22 cellular contexts compared by ENCODE assay signal in the genomic region with DNA sequence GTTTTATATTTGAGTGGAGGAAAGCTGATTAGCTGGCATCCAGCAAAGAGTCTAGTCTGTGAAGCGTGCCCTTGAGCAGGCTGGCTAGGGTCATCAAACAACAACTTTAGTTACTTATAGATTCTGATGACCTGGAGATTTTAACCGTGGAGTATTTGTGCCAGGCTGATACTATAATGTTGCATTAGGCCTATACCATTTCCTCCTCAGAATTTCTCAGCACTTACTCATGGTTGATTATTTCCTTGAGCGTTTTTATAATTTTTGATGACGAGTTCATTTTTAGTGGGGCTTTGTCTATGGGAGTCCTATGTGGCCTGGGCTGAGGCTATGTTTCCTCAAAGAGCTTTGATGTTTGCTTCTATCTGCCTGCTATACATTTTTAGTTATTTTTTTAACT. TPM values are rescaled to one million over a fixed set of nuclear protein-coding genes. Genes with fewer than 3 reads are reported as not detected.
DNase-seq lines count a peak whose midpoint lies in the region; ATAC-seq and TF ChIP-seq lines count a peak whose summit lies in the region.
"Had no signal": no experiment of that assay in that cellular context is flagged by ENCODE, and none has a peak within 500 bp of the region (broad histone marks: within the 10 kb centered on the region; RNA-seq: fewer than 3 reads in every experiment).

No MANE protein-coding gene starts in this region.

- 58% methylated on average over 4 of the region's 4 CpGs for WGBS in thymus

- H3K4me2 ChIP-seq in PC-9: peak overlapping the region; percentile 57
- H3K4me2 ChIP-seq: GM23338, smooth muscle cell had no signal

- no peak for ATAC-seq in HG03196 (IDR thresholded peaks at IDR 0.05; ENCODE audit: unreplicated experiment)
- ATAC-seq: GM12878, GM23338, left lung, upper lobe of right lung had no signal

- CTCF ChIA-PET in PC-9 (lab: Charles Lee): interaction anchor here (0.6 kb wide), 1 partner anchor 46 kb away, joined by 3 read pairs; no protein-coding TSS in a partner anchor

- H3K27me3 Mint-ChIP-seq in activated naive CD4-positive, alpha-beta T cell treated with anti-CD3 and anti-CD28 coated beads, Interleukin-2, amount 50 U/mL, for 24 hours: no peaks in the 10 kb centered on the region

- peaks cover 6% of the 10 kb centered on the region for H3K36me3 Mint-ChIP-seq in activated naive CD4-positive, alpha-beta T cell treated with anti-CD3 and anti-CD28 coated beads, Interleukin-2, amount 50 U/mL, for 24 hours

- H3K4me1 ChIP-seq in PC-9 (replicated peaks; ENCODE audit: insufficient read depth) (peaks cover 78% of the 10 kb centered on the region), thymus (ENCODE audit: control insufficient read depth, insufficient read depth, low read length) (peaks cover 45% of the 10 kb centered on the region)

- H3K9me3 ChIP-seq in PC-9 (ENCODE audit: insufficient read depth, low read depth) (peaks cover 6% of the 10 kb centered on the region), thymus (ENCODE audit: control insufficient read depth) (no peaks in the 10 kb centered on the region)
- H3K9me3 ChIP-seq: upper lobe of right lung had no signal

- H3F3A ChIP-seq in PC-9 (ENCODE audit: insufficient read depth, low read depth): peaks cover 40% of the 10 kb centered on the region

- peak overlapping the region; percentile 2 for H3K4me3 Mint-ChIP-seq in activated naive CD4-positive, alpha-beta T cell treated with anti-CD3 and anti-CD28 coated beads, Interleukin-2, amount 50 U/mL, for 24 hours
- H3K4me3 Mint-ChIP-seq: GM23338 had no signal

- H3K79me2 ChIP-seq in PC-9 (ENCODE audit: low read depth): peaks cover 59% of the 10 kb centered on the region

- no peaks in the 10 kb centered on the region for H4K20me1 ChIP-seq in PC-9 (ENCODE audit: insufficient read depth)

- no peak overlapping the region for H3K27ac Mint-ChIP-seq in activated naive CD4-positive, alpha-beta T cell treated with anti-CD3 and anti-CD28 coated beads, Interleukin-2, amount 50 U/mL, for 24 hours
- H3K27ac Mint-ChIP-seq: GM23338 had no signal

- intact Hi-C loops in PC-9 (cut with micrococcal nuclease; ENCODE audit: unreplicated experiment): no loop called here

- no peaks in the 10 kb centered on the region for H3K9me2 ChIP-seq in PC-9 (ENCODE audit: insufficient read depth)

- 0 out of 2 replicates have a peak, but pooled peaks cover 6% of the 10 kb centered on the region for H3K36me3 ChIP-seq in PC-9 (ENCODE audit: low read depth)
- H3K36me3 ChIP-seq in thymus (ENCODE audit: control insufficient read depth, insufficient read depth): no peaks in the 10 kb centered on the region
- H3K36me3 ChIP-seq: cardiac muscle cell, left lung, upper lobe of right lung, WERI-Rb-1 had no signal

- no TSS peak for BruUV-seq in PC-9 (replicated peaks; lab: Mats Ljungman, UMichigan)

- no peaks in the 10 kb centered on the region for H3K27me3 ChIP-seq in PC-9 (ENCODE audit: insufficient read depth, low read depth)
- H3K27me3 ChIP-seq in thymus (ENCODE audit: control insufficient read depth, insufficient read depth): no peaks in the 10 kb centered on the region
- H3K27me3 ChIP-seq: cardiac muscle cell, left lung, upper lobe of right lung had no signal

- no peak for DNase-seq in activated naive CD4-positive, alpha-beta T cell treated with anti-CD3 and anti-CD28 coated beads, Interleukin-2, amount 50 U/mL, for 16 hours
- peak in 1 of 2 experiments; percentile 97 for DNase-seq in PC-9
- peak; percentile 49 for DNase-seq in choroid plexus epithelial cell (ENCODE audit: low read depth)
- DNase-seq in activated T-cell treated with anti-CD3 and anti-CD28 coated beads, Interleukin-2, amount 50 U/mL, for 1 hour: no peak
- no peak for DNase-seq in anterior cingulate cortex (lab: John Stamatoyannopoulos, UW)
- DNase-seq: ACHN; activated naive CD4-positive, alpha-beta T cell treated with Interleukin-2 at 50 U/mL for 16 hours; effector memory CD4-positive, alpha-beta T cell; left lung; NCI-H1092; NCI-H345; posterior cingulate gyrus; stimulated activated naive CD4-positive, alpha-beta T cell; upper lobe of right lung; WERI-Rb-1 had no signal

- H3K4me3 ChIP-seq in PC-9 (no peak overlapping the region; the same call in 1 of the 2 replicates), choroid plexus epithelial cell (ENCODE audit: low read depth, low read length) (no peak overlapping the region), thymus (ENCODE audit: low read length) (peak overlapping the region; percentile 14)
- H3K4me3 ChIP-seq: cardiac muscle cell, GM12878, GM23338, left lung, smooth muscle cell, upper lobe of right lung had no signal

- H2AFZ ChIP-seq in PC-9: no peak overlapping the region
- H2AFZ ChIP-seq: GM23338 had no signal

- TF ChIP-seq CTCF in PC-9 (conservative IDR thresholded peaks at IDR 0.05) (no peak), choroid plexus epithelial cell (conservative IDR thresholded peaks at IDR 0.05; ENCODE audit: low read depth, low read length) (no peak)

- peaks cover 42% of the 10 kb centered on the region for H3K4me1 Mint-ChIP-seq in activated naive CD4-positive, alpha-beta T cell treated with anti-CD3 and anti-CD28 coated beads, Interleukin-2, amount 50 U/mL, for 24 hours

- peaks cover 12% of the 10 kb centered on the region for H3K9me3 Mint-ChIP-seq in activated naive CD4-positive, alpha-beta T cell treated with anti-CD3 and anti-CD28 coated beads, Interleukin-2, amount 50 U/mL, for 24 hours

- POLR2A ChIA-PET in PC-9 (lab: Charles Lee; ENCODE audit: unreplicated experiment): no interaction called here

- H3K27ac ChIP-seq in PC-9 (peak overlapping the region; percentile 90), thymus (ENCODE audit: low read depth) (peak overlapping the region; percentile 37)
- H3K27ac ChIP-seq: cardiac muscle cell, left lung, upper lobe of right lung, WERI-Rb-1 had no signal

RNA-seq across cellular contexts. Expression of gene MCFD2, which starts 6.4 kb away (rescaled TPM):
- 127 and 163 TPM in 2 replicates for total RNA-seq in PC-9 (2021)
- 25.9 TPM for polyA plus RNA-seq in thymus

RNA-seq across cellular contexts. Expression of gene TTC7A, which starts 19.0 kb away (rescaled TPM):
- 66.8 and 80.9 TPM in 2 replicates for total RNA-seq in PC-9 (2021)
- 27.7 TPM for polyA plus RNA-seq in thymus
